Comparison of ENCODE assay signal across 1 cellular context in the genomic region with DNA sequence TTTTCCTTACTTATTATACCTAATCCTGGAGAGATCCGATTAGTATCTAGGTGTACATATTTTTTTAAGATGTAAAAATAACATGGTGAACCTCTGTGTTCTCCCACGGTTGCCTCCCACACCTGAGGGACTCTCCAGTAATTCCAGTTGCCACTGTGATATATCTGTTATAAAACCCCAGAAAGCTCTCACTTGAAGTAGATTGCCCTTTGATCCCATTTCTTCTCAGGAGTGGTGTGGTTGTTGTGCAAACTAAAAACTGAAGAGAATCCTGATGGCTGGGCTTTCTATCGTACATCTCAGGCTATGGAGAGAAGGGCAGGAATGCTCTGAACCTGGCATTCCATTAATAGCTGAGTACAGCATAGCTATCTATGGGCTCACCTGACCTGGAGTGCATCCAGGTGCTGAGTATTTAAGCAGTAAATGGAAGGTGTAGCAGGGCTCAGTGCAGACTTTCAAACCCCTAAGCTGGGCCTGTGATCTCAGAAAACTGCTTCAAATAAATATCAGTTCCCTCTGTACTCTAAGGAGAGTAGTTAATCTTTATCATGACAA.
TF ChIP-seq lines count a peak whose summit lies in the region.

No MANE protein-coding gene starts in this region.

TF ChIP-seq in WTC11, 78 proteins besides CTCF, POLR2A, EP300 and RAD21 (continued from another document):
- TF ChIP-seq, protein P1, sequence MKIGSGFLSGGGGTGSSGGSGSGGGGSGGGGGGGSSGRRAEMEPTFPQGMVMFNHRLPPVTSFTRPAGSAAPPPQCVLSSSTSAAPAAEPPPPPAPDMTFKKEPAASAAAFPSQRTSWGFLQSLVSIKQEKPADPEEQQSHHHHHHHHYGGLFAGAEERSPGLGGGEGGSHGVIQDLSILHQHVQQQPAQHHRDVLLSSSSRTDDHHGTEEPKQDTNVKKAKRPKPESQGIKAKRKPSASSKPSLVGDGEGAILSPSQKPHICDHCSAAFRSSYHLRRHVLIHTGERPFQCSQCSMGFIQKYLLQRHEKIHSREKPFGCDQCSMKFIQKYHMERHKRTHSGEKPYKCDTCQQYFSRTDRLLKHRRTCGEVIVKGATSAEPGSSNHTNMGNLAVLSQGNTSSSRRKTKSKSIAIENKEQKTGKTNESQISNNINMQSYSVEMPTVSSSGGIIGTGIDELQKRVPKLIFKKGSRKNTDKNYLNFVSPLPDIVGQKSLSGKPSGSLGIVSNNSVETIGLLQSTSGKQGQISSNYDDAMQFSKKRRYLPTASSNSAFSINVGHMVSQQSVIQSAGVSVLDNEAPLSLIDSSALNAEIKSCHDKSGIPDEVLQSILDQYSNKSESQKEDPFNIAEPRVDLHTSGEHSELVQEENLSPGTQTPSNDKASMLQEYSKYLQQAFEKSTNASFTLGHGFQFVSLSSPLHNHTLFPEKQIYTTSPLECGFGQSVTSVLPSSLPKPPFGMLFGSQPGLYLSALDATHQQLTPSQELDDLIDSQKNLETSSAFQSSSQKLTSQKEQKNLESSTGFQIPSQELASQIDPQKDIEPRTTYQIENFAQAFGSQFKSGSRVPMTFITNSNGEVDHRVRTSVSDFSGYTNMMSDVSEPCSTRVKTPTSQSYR (CRISPR knock-in tag; IDR thresholded peaks at IDR 0.05): no peak
- TF ChIP-seq RORB (CRISPR knock-in tag; IDR thresholded peaks at IDR 0.05): no peak
- no peak for TF ChIP-seq FOXK1 (CRISPR knock-in tag; IDR thresholded peaks at IDR 0.05)
- TF ChIP-seq NR1H2 (CRISPR knock-in tag; IDR thresholded peaks at IDR 0.05): no peak
- TF ChIP-seq CBFB (CRISPR knock-in tag; IDR thresholded peaks at IDR 0.05; ENCODE audit: low read depth): no peak
- TF ChIP-seq, protein P2, sequence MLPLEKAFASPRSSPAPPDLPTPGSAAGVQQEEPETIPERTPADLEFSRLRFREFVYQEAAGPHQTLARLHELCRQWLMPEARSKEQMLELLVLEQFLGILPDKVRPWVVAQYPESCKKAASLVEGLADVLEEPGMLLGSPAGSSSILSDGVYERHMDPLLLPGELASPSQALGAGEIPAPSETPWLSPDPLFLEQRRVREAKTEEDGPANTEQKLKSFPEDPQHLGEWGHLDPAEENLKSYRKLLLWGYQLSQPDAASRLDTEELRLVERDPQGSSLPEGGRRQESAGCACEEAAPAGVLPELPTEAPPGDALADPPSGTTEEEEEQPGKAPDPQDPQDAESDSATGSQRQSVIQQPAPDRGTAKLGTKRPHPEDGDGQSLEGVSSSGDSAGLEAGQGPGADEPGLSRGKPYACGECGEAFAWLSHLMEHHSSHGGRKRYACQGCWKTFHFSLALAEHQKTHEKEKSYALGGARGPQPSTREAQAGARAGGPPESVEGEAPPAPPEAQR (CRISPR knock-in tag; IDR thresholded peaks at IDR 0.05): no peak
- TF ChIP-seq, protein P3, sequence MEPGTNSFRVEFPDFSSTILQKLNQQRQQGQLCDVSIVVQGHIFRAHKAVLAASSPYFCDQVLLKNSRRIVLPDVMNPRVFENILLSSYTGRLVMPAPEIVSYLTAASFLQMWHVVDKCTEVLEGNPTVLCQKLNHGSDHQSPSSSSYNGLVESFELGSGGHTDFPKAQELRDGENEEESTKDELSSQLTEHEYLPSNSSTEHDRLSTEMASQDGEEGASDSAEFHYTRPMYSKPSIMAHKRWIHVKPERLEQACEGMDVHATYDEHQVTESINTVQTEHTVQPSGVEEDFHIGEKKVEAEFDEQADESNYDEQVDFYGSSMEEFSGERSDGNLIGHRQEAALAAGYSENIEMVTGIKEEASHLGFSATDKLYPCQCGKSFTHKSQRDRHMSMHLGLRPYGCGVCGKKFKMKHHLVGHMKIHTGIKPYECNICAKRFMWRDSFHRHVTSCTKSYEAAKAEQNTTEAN (CRISPR knock-in tag; IDR thresholded peaks at IDR 0.05): no peak
- TF ChIP-seq, protein P4, sequence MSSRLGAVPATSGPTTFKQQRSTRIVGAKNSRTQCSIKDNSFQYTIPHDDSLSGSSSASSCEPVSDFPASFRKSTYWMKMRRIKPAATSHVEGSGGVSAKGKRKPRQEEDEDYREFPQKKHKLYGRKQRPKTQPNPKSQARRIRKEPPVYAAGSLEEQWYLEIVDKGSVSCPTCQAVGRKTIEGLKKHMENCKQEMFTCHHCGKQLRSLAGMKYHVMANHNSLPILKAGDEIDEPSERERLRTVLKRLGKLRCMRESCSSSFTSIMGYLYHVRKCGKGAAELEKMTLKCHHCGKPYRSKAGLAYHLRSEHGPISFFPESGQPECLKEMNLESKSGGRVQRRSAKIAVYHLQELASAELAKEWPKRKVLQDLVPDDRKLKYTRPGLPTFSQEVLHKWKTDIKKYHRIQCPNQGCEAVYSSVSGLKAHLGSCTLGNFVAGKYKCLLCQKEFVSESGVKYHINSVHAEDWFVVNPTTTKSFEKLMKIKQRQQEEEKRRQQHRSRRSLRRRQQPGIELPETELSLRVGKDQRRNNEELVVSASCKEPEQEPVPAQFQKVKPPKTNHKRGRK (CRISPR knock-in tag; IDR thresholded peaks at IDR 0.05; ENCODE audit: borderline replicate concordance): no peak
- TF ChIP-seq, protein P5, sequence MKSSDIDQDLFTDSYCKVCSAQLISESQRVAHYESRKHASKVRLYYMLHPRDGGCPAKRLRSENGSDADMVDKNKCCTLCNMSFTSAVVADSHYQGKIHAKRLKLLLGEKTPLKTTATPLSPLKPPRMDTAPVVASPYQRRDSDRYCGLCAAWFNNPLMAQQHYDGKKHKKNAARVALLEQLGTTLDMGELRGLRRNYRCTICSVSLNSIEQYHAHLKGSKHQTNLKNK (CRISPR knock-in tag; IDR thresholded peaks at IDR 0.05): no peak
- TF ChIP-seq, protein P6, sequence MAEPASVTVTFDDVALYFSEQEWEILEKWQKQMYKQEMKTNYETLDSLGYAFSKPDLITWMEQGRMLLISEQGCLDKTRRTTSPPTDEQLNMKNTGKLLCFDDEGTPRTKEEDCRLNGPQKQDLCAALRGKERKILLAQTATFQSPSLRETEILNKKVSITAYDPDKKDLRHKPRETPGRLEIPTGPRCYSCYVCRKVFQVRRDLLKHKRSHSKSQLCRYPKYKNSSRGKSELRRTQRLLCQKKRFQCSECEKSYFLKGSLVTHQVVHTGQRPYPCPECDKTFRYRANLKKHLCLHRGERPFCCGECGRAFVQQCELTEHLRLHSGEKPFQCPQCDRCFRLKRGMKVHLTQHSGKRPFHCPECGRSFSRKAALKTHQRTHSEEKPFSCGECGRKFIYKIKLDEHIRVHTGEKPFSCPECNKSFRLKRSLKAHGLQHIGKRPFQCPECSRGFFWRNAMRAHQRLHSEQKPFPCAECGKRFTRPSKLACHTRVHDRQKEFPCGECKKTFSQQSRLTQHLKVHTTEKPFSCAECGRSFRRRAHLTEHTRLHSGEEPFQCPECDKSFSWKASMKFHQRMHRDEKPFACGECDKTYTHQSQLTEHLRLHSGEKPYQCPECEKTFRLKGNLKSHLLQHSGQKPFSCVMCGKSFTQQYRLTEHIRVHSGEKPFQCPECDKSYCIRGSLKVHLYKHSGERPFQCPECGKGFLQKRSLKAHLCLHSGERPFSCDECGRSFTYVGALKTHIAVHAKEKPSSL (CRISPR knock-in tag; conservative IDR thresholded peaks at IDR 0.05): no peak
- TF ChIP-seq GTF2I (CRISPR knock-in tag; conservative IDR thresholded peaks at IDR 0.05): no peak
- TF ChIP-seq CREM (CRISPR knock-in tag; IDR thresholded peaks at IDR 0.05): no peak
- no peak for TF ChIP-seq EMX1 (CRISPR knock-in tag; IDR thresholded peaks at IDR 0.05)
- TF ChIP-seq, protein P7, sequence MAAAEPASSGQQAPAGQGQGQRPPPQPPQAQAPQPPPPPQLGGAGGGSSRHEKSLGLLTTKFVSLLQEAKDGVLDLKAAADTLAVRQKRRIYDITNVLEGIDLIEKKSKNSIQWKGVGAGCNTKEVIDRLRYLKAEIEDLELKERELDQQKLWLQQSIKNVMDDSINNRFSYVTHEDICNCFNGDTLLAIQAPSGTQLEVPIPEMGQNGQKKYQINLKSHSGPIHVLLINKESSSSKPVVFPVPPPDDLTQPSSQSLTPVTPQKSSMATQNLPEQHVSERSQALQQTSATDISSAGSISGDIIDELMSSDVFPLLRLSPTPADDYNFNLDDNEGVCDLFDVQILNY (CRISPR knock-in tag; IDR thresholded peaks at IDR 0.05): no peak
